1 cellular context compared by ENCODE assay signal in genomic region chr9:77447646-77448045, GRCh38.
A peak's percentile ranks its signal among the peaks of the same experiment; 100 is the strongest.
TF ChIP-seq lines count a peak whose summit lies in the region.

No MANE protein-coding gene starts in this region.

TF ChIP-seq in Ishikawa, 13 proteins besides CTCF, POLR2A, EP300 and RAD21 (continued from another document):
- TF ChIP-seq, protein P1, sequence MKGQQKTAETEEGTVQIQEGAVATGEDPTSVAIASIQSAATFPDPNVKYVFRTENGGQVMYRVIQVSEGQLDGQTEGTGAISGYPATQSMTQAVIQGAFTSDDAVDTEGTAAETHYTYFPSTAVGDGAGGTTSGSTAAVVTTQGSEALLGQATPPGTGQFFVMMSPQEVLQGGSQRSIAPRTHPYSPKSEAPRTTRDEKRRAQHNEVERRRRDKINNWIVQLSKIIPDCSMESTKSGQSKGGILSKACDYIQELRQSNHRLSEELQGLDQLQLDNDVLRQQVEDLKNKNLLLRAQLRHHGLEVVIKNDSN (IDR thresholded peaks at IDR 0.05): peak; percentile 83
